ENCODE assay signal across 8 cellular contexts in genomic region chr12:120640840-120641833, GRCh38. TPM values are rescaled to one million over a fixed set of nuclear protein-coding genes. Genes with fewer than 3 reads are reported as not detected.
DNase-seq lines count a peak whose midpoint lies in the region; ATAC-seq and TF ChIP-seq lines count a peak whose summit lies in the region.

No MANE protein-coding gene starts in this region.

- H3K27me3 ChIP-seq in HUES48 (ENCODE audit: control insufficient read depth, insufficient read depth, low read length): peaks cover 16% of the 10 kb centered on the region
- peaks cover 0 to 28% of the 10 kb centered on the region in 2 donors for H3K27me3 ChIP-seq in right lobe of liver

- no peak for TF ChIP-seq POLR2A in right lobe of liver (IDR thresholded peaks at IDR 0.05)

- no peaks in the 10 kb centered on the region for H3K9me3 Mint-ChIP-seq in activated B cell treated with CpG ODN at 0.5 μM for 24 hours

- intact Hi-C loops in activated B cell treated with CpG ODN at 0.5 μM for 24 hours (cut with micrococcal nuclease) (loop anchor here (1.0 to 5.0 kb wide), 2 partner anchors 58 to 456 kb away; no protein-coding TSS in a partner anchor), right lobe of liver (cut with DNase I) (loop anchor here in 1 of 2 donors (10.0 kb wide), 2 partner anchors 74 to 354 kb away; partner anchors contain the start of gene UNC119B)

- no peak overlapping the region for H3K27ac ChIP-seq in HUES48 (ENCODE audit: low read depth, low read length)
- no peak overlapping the region for H3K27ac ChIP-seq in right lobe of liver

- POLR2A ChIA-PET in activated B cell treated with CpG ODN at 0.5 μM for 24 hours (lab: Charles Lee): no interaction called here

- DNase-seq in AG20443 (ENCODE audit: low spot score): peak; percentile 78
- DNase-seq in activated B cell treated with CpG ODN at 0.5 μM for 24 hours: peak; percentile 52
- peak; percentile 50 for DNase-seq in choroid plexus epithelial cell (ENCODE audit: low read depth)
- peak in 2 of 3 donors; percentile 69 to 74 for DNase-seq in right lobe of liver
- peak in 5 of 6 experiments; percentile 31 to 52 (median 35) for DNase-seq in stimulated activated naive CD4-positive, alpha-beta T cell (lab: John Stamatoyannopoulos, UW)
- DNase-seq in SK-N-DZ (ENCODE audit: low spot score): no peak

- H3K4me1 Mint-ChIP-seq in activated B cell treated with CpG ODN at 0.5 μM for 24 hours: peaks cover 8% of the 10 kb centered on the region

- peak overlapping the region; percentile 75 for H3K4me3 Mint-ChIP-seq in activated B cell treated with CpG ODN at 0.5 μM for 24 hours

- H3K4me3 ChIP-seq in HUES48 (ENCODE audit: low read depth, low read length): peak overlapping the region; percentile 68
- H3K4me3 ChIP-seq in choroid plexus epithelial cell (ENCODE audit: low read depth, low read length): peak overlapping the region; percentile 18
- H3K4me3 ChIP-seq in right lobe of liver: peak overlapping the region; percentile 30 to 39 (median 32)

- TF ChIP-seq CTCF in activated B cell treated with CpG ODN at 0.5 μM for 24 hours (IDR thresholded peaks at IDR 0.05) (no peak), choroid plexus epithelial cell (conservative IDR thresholded peaks at IDR 0.05; ENCODE audit: low read depth, low read length) (no peak), right lobe of liver (IDR thresholded peaks at IDR 0.05) (no peak)

- CTCF ChIA-PET in activated B cell treated with CpG ODN at 0.5 μM for 24 hours (lab: Charles Lee): interaction anchor here (1.0 to 1.9 kb wide), 3 partner anchors 38 to 331 kb away, joined by 3 to 6 read pairs (median 3); partner anchors contain the start of gene MLEC

- H3K4me1 ChIP-seq in HUES48 (ENCODE audit: control insufficient read depth, insufficient read depth, low read length): peaks cover 12% of the 10 kb centered on the region
- H3K4me1 ChIP-seq in right lobe of liver: peaks cover 0 to 9% (median 0%) of the 10 kb centered on the region in 4 donors

- 1% methylated on average over 8 of the region's 120 CpGs for WGBS in right lobe of liver (ENCODE audit: insufficient coverage, low coverage, low lambda C conversion rate, missing lambda C conversion rate)

- no peaks in the 10 kb centered on the region for H3K36me3 ChIP-seq in HUES48 (ENCODE audit: control insufficient read depth, insufficient read depth, low read length)
- no peaks in the 10 kb centered on the region for H3K36me3 ChIP-seq in right lobe of liver

- H3K9me3 ChIP-seq in HUES48 (ENCODE audit: control insufficient read depth, insufficient read depth, low read length): no peaks in the 10 kb centered on the region
- no peaks in the 10 kb centered on the region for H3K9me3 ChIP-seq in right lobe of liver

- peaks cover 48% of the 10 kb centered on the region for H3K27me3 Mint-ChIP-seq in activated B cell treated with CpG ODN at 0.5 μM for 24 hours

- H3K9ac ChIP-seq in HUES48 (ENCODE audit: low read depth, low read length): no peak overlapping the region

- peak overlapping the region; percentile 41 for H3K27ac Mint-ChIP-seq in activated B cell treated with CpG ODN at 0.5 μM for 24 hours

- no peaks in the 10 kb centered on the region for H3K36me3 Mint-ChIP-seq in activated B cell treated with CpG ODN at 0.5 μM for 24 hours (ENCODE audit: low read depth)

- ATAC-seq in GM19328 (IDR thresholded peaks at IDR 0.05; ENCODE audit: unreplicated experiment) (peak; percentile 30), activated B cell treated with CpG ODN at 0.5 μM for 24 hours (ENCODE audit: low read depth) (peak; percentile 72), right lobe of liver (peak; percentile 81 to 92 (median 86))

RNA-seq across cellular contexts. Expression of gene CABP1, which starts 0.7 kb away (rescaled TPM):
- total RNA-seq in activated B cell treated with CpG ODN at 0.5 μM for 24 hours: 0.27 TPM in 1 of 2 replicates, not detected in the other
- total RNA-seq in right lobe of liver: under 1 TPM in 1 of 6 experiments, not detected in 5; 0.26 TPM
- not detected in 2 replicates for polyA plus RNA-seq in SK-N-DZ (2014; cell fraction: cytosol; rRNA removed)
- polyA plus RNA-seq in SK-N-DZ (2014; cell fraction: nucleus; rRNA removed): 1.2 TPM in 1 of 2 replicates, not detected in the other

RNA-seq across cellular contexts. Expression of gene MLEC, which starts 45.8 kb away (rescaled TPM):
- total RNA-seq in activated B cell treated with CpG ODN at 0.5 μM for 24 hours (60.6 and 69.6 TPM in 2 replicates), right lobe of liver (100 to 1,000 TPM; 102 to 193 (median 126) TPM)
- polyA plus RNA-seq in SK-N-DZ (2014; cell fraction: cytosol; rRNA removed): 74.0 and 94.2 TPM in 2 replicates
- 49.1 and 55.5 TPM in 2 replicates for polyA plus RNA-seq in SK-N-DZ (2014; cell fraction: nucleus; rRNA removed)

RNA-seq across cellular contexts. Expression of gene POP5, which starts 59.9 kb away (rescaled TPM):
- total RNA-seq in activated B cell treated with CpG ODN at 0.5 μM for 24 hours (77.5 and 78.4 TPM in 2 replicates), right lobe of liver (10 to 100 TPM; 14.2 to 29.2 (median 23.0) TPM)
- 62.1 and 68.6 TPM in 2 replicates for polyA plus RNA-seq in SK-N-DZ (2014; cell fraction: cytosol; rRNA removed)
- 104 and 115 TPM in 2 replicates for polyA plus RNA-seq in SK-N-DZ (2014; cell fraction: nucleus; rRNA removed)

Comparison
In these comparisons a context has a peak if more than half of its experiments do, and no peak if none do; other contexts are left out.
1. ATAC-seq: peak in every context shown above with its lines; median percentile 86 in right lobe of liver; 72 in activated B cell treated with CpG ODN at 0.5 μM for 24 hours; 30 in GM19328.
2. H3K4me3 ChIP-seq: peak in every context shown above with its lines; median percentile 68 in HUES48; 32 in right lobe of liver; 18 in choroid plexus epithelial cell.